1 cellular context compared by ENCODE assay signal in genomic region chr3:14976317-14976716, GRCh38.
TF ChIP-seq lines count a peak whose summit lies in the region.

No MANE protein-coding gene starts in this region.

TF ChIP-seq in K562, 482 proteins besides CTCF, POLR2A, EP300 and RAD21:
- peak; percentile 38; the same call in 1 of the 2 replicates for TF ChIP-seq ZNF384 (IDR thresholded peaks at IDR 0.05; ENCODE audit: low read depth, low read length)
- TF ChIP-seq MITF (IDR thresholded peaks at IDR 0.05), result no peak
- no peak for TF ChIP-seq SREBF1 (IDR thresholded peaks at IDR 0.05; ENCODE audit: borderline replicate concordance, low read depth, low read length)
- peak; percentile 64 for TF ChIP-seq PKNOX1 (IDR thresholded peaks at IDR 0.05)
